27 cellular contexts compared by ENCODE assay signal in the genomic region with DNA sequence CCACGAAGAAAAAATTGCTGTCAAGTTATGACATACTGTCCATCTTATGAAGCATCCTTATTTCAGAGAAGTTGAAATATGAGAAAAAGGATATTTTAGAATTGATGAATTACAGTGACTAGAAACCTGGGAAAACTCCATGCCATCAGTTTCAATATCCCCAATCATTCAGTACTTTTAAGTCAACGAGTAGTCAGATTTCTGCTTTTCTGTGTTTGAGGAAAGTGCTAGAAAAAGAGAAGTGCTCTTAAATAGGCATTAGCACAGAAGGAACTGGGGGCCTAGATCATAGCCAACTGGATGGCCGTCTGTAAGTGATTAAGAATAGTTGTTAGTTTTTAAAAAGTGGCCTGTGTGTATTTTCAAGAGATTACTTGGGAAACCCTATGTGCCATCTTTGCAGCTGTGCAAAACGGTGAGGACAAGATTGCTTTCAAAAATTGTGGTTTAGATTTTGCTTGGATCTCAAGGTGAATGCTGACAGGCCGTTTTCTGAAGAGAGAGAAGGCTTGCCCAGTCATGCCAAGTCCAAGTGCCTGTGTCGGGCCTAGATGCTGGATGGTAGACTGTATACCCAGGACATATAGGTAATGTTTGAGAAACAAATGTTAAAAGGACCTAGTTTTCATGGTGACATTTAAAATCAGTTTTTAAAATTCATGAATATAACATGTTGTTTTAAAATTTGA. TPM values are rescaled to one million over a fixed set of nuclear protein-coding genes. Genes with fewer than 3 reads are reported as not detected.
DNase-seq lines count a peak whose midpoint lies in the region; TF ChIP-seq lines count a peak whose summit lies in the region.
"Had no signal": no experiment of that assay in that cellular context is flagged by ENCODE, and none has a peak within 500 bp of the region (broad histone marks: within the 10 kb centered on the region; RNA-seq: fewer than 3 reads in every experiment).

No MANE protein-coding gene starts in this region.

- peaks cover 4% of the 10 kb centered on the region for H3K36me3 Mint-ChIP-seq in neural progenitor cell
- H3K36me3 Mint-ChIP-seq: activated naive CD4-positive, alpha-beta T cell treated with anti-CD3 and anti-CD28 coated beads, Interleukin-2, amount 10 ng/mL, durations not matched to agents 7 days and 5 days; naive B cell had no signal

- no peaks in the 10 kb centered on the region for H3K9me3 Mint-ChIP-seq in neural progenitor cell
- H3K9me3 Mint-ChIP-seq: activated naive CD4-positive, alpha-beta T cell treated with anti-CD3 and anti-CD28 coated beads, Interleukin-2, amount 10 ng/mL, durations not matched to agents 7 days and 5 days; CD4-positive, alpha-beta T cell; naive B cell had no signal

- peaks cover 92% of the 10 kb centered on the region for H3K79me2 ChIP-seq in mammary epithelial cell (ENCODE audit: insufficient read depth, low read length)
- H3K79me2 ChIP-seq in neural progenitor cell (ENCODE audit: low read depth), result peaks cover 76% of the 10 kb centered on the region

- H3K4me3 Mint-ChIP-seq in neural progenitor cell, result no peak overlapping the region
- H3K4me3 Mint-ChIP-seq: activated naive CD4-positive, alpha-beta T cell treated with anti-CD3 and anti-CD28 coated beads, Interleukin-2, amount 10 ng/mL, durations not matched to agents 7 days and 5 days; CD4-positive, alpha-beta T cell had no signal

- dilution Hi-C loops in mammary epithelial cell (cut with HindIII; ENCODE audit: low sequenced_read_pairs), result no loop called here

- TF ChIP-seq CTCF in mammary epithelial cell (conservative IDR thresholded peaks at IDR 0.05 in 1 of 2, IDR thresholded peaks at IDR 0.05 in 1 of 2; ENCODE audit: extremely low read depth in 1 of 2, insufficient read depth in 1 of 2, low read depth in 1 of 2, low read length in 2 of 2) (no peak), breast epithelium (IDR thresholded peaks at IDR 0.05) (no peak), neural progenitor cell (IDR thresholded peaks at IDR 0.05) (no peak)

- H3K4me3 ChIP-seq in mammary epithelial cell (replicated peaks in 1 of 3; ENCODE audit: insufficient read depth in 1 of 3, low read depth in 2 of 3, low read length in 3 of 3) (no peak overlapping the region), breast epithelium (no peak overlapping the region), thymus (ENCODE audit: low read length) (no peak overlapping the region), neural progenitor cell (no peak overlapping the region)
- H3K4me3 ChIP-seq: gastroesophageal sphincter, GM12878, GM23248, left ventricle myocardium inferior, PC-9, thoracic aorta had no signal

- DNase-seq in mammary epithelial cell (peak; percentile 40), breast epithelium (ENCODE audit: low spot score in 2 of 2) (no peak), NOMO-1 treated with dmso at 0.1 percent for 144 hours (lab: John Stamatoyannopoulos, UW; ENCODE audit: unreplicated experiment) (peak; percentile 26), caudate nucleus (lab: John Stamatoyannopoulos, UW) (no peak), neural progenitor cell (ENCODE audit: low spot score) (no peak), NCI-H2171 (lab: John Stamatoyannopoulos, UW) (no peak)
- no peak for DNase-seq in activated CD4-positive, alpha-beta T cell treated with anti-CD3 and anti-CD28 coated beads for 48 hours
- DNase-seq: activated CD4-positive, alpha-beta T cell treated with anti-CD3 and anti-CD28 coated beads, Interleukin-2, amount 50 U/mL, for 48 hours; activated CD4-positive, CD25-positive, alpha-beta regulatory T cell; activated CD8-positive, alpha-beta memory T cell treated with anti-CD3 and anti-CD28 coated beads, Interleukin-2, amount 50 U/mL, for 4 hours; activated naive CD4-positive, alpha-beta T cell treated with anti-CD3 and anti-CD28 coated beads, Interleukin-2, amount 10 ng/mL, durations not matched to agents 7 days and 5 days; CD4-positive, alpha-beta T cell; GM23248; left ventricle myocardium inferior; naive B cell; NCI-H1092 treated with DMSO at 0.1 percent for 48 hours; NCI-H2081; NCI-H82; PC-9; SHP77 treated with DMSO at 0.1 percent for 48 hours; stimulated activated naive CD4-positive, alpha-beta T cell treated with Interleukin-2 at 50 U/mL for 16 hours; T-helper 9 cell had no signal

- H3K9ac ChIP-seq in mammary epithelial cell (ENCODE audit: insufficient read depth, low read length) (no peak overlapping the region), neural progenitor cell (no peak overlapping the region)
- H3K9ac ChIP-seq: GM23248 had no signal

- H3K4me1 Mint-ChIP-seq in neural progenitor cell, result peaks cover 30% of the 10 kb centered on the region

- H3K27ac Mint-ChIP-seq in neural progenitor cell, result no peak overlapping the region
- H3K27ac Mint-ChIP-seq: activated naive CD4-positive, alpha-beta T cell treated with anti-CD3 and anti-CD28 coated beads, Interleukin-2, amount 10 ng/mL, durations not matched to agents 7 days and 5 days; CD4-positive, alpha-beta T cell; naive B cell had no signal

- no TSS peak for BruUV-seq in mammary epithelial cell (replicated peaks; lab: Mats Ljungman, UMichigan)

- TF ChIP-seq POLR2A in breast epithelium (IDR thresholded peaks at IDR 0.05), result no peak

- no peaks in the 10 kb centered on the region for H3K36me3 ChIP-seq in mammary epithelial cell (ENCODE audit: insufficient read depth, low read length)
- H3K36me3 ChIP-seq in breast epithelium, result no peaks in the 10 kb centered on the region
- H3K36me3 ChIP-seq in thymus (ENCODE audit: control insufficient read depth, insufficient read depth), result no peaks in the 10 kb centered on the region
- H3K36me3 ChIP-seq in neural progenitor cell, result no peaks in the 10 kb centered on the region
- H3K36me3 ChIP-seq: gastroesophageal sphincter, left ventricle myocardium inferior, thoracic aorta had no signal

- H3K4me1 ChIP-seq in mammary epithelial cell (ENCODE audit: insufficient read depth, low read length) (peaks cover 24% of the 10 kb centered on the region), breast epithelium (no peaks in the 10 kb centered on the region), thymus (ENCODE audit: control insufficient read depth, insufficient read depth, low read length) (peaks cover 7% of the 10 kb centered on the region), neural progenitor cell (peaks cover 25% of the 10 kb centered on the region)

- in situ Hi-C loops in mammary epithelial cell (cut with MboI; ENCODE audit: low sequenced_read_pairs in 2 of 2), result loop anchor here (5.0 to 25.0 kb wide), 2 partner anchors 73 to 162 kb away; no protein-coding TSS in a partner anchor

- H3K27me3 ChIP-seq in mammary epithelial cell (ENCODE audit: insufficient read depth, low read length) (no peaks in the 10 kb centered on the region), breast epithelium (no peaks in the 10 kb centered on the region), thymus (ENCODE audit: control insufficient read depth, insufficient read depth) (peaks cover 16% of the 10 kb centered on the region), neural progenitor cell (no peaks in the 10 kb centered on the region)
- H3K27me3 ChIP-seq: gastroesophageal sphincter had no signal

- H4K20me1 ChIP-seq in mammary epithelial cell (ENCODE audit: insufficient read depth, low read length) (no peaks in the 10 kb centered on the region), neural progenitor cell (ENCODE audit: low read depth) (peaks cover 55% of the 10 kb centered on the region)

- CTCF ChIA-PET in mammary epithelial cell (lab: Charles Lee; ENCODE audit: low non-redundant PET), result no interaction called here

- H2AFZ ChIP-seq in mammary epithelial cell (ENCODE audit: low read depth, low read length) (peak overlapping the region; percentile 9), neural progenitor cell (replicated peaks) (no peak overlapping the region)
- H2AFZ ChIP-seq: GM23248, PC-9 had no signal

- WGBS in mammary epithelial cell (ENCODE audit: low coverage, missing lambda C conversion rate), result 63% methylated on average over 6 of the region's 6 CpGs
- WGBS in thymus, result 89% methylated on average over 6 of the region's 6 CpGs

- H3K27me3 Mint-ChIP-seq in neural progenitor cell (ENCODE audit: insufficient read depth, low read depth), result peaks cover 9% of the 10 kb centered on the region
- H3K27me3 Mint-ChIP-seq: naive B cell had no signal

- peak overlapping the region; percentile 27 for H3K4me2 ChIP-seq in mammary epithelial cell (ENCODE audit: insufficient read depth, low read depth, low read length)
- no peak overlapping the region for H3K4me2 ChIP-seq in neural progenitor cell
- H3K4me2 ChIP-seq: PC-9 had no signal

- intact Hi-C loops in mammary epithelial cell (cut with micrococcal nuclease), result loop anchor here (1.0 to 5.0 kb wide), 2 partner anchors 242 to 261 kb away; no protein-coding TSS in a partner anchor
- intact Hi-C loops in breast epithelium (cut with DNase I; ENCODE audit: low total_unique reads), result no loop called here

- H3K9me3 ChIP-seq in mammary epithelial cell (replicated peaks; ENCODE audit: insufficient read depth, low read length) (no peaks in the 10 kb centered on the region), breast epithelium (no peaks in the 10 kb centered on the region), thymus (ENCODE audit: control insufficient read depth) (no peaks in the 10 kb centered on the region), neural progenitor cell (ENCODE audit: low read depth) (no peaks in the 10 kb centered on the region)
- H3K9me3 ChIP-seq: gastroesophageal sphincter, left ventricle myocardium inferior, thoracic aorta had no signal

- H3F3A ChIP-seq in neural progenitor cell (ENCODE audit: low read depth), result peaks cover 17% of the 10 kb centered on the region

- H3K27ac ChIP-seq in mammary epithelial cell (ENCODE audit: insufficient read depth, low read depth, low read length), result no peak overlapping the region
- peak overlapping the region in 1 of 2 donors; percentile 7 for H3K27ac ChIP-seq in breast epithelium
- peak overlapping the region; percentile 72 for H3K27ac ChIP-seq in caudate nucleus (ENCODE audit: low read depth, low read length)
- H3K27ac ChIP-seq in thymus (ENCODE audit: low read depth), result peak overlapping the region; percentile 2
- no peak overlapping the region for H3K27ac ChIP-seq in neural progenitor cell
- H3K27ac ChIP-seq: GM23248, HL-60, left ventricle myocardium inferior, PC-9, thoracic aorta had no signal

RNA-seq across cellular contexts. Expression of a gene that starts 5.1 kb away (rescaled TPM):
- 100 to 1,000 TPM; 145 to 148 TPM for total RNA-seq in mammary epithelial cell
- 48.4 TPM for polyA plus RNA-seq in mammary epithelial cell
- polyA minus RNA-seq in mammary epithelial cell, result 144 TPM
- total RNA-seq in breast epithelium, result 100 to 1,000 TPM in 2 of 3 donors, 10 to 100 TPM in 1; 26.2 to 162 (median 106) TPM
- 11.8 TPM for polyA plus RNA-seq in thymus
- 51.5 and 55.5 TPM in 2 replicates for total RNA-seq in neural progenitor cell (ENCODE audit: low replicate concordance)

Comparison
In these comparisons a context has a peak if more than half of its experiments do, and no peak if none do; other contexts are left out.
1. DNase-seq: peak in mammary epithelial cell (single experiment) and NOMO-1 treated with dmso at 0.1 percent for 144 hours (single experiment); none in breast epithelium (0 of 2), caudate nucleus (0 of 61), neural progenitor cell (single experiment), NCI-H2171 (single experiment) and activated CD4-positive, alpha-beta T cell treated with anti-CD3 and anti-CD28 coated beads for 48 hours (single experiment).
2. H3K27ac ChIP-seq: peak in caudate nucleus (single experiment) and thymus (single experiment); none in mammary epithelial cell (single experiment) and neural progenitor cell (single experiment).